ENCODE assay signal across 8 cellular contexts in genomic region chr7:43112941-43113621, GRCh38. TPM values are rescaled to one million over a fixed set of nuclear protein-coding genes. Genes with fewer than 3 reads are reported as not detected.
DNase-seq lines count a peak whose midpoint lies in the region; ATAC-seq, FAIRE-seq and TF ChIP-seq lines count a peak whose summit lies in the region.

No MANE protein-coding gene starts in this region.

- 7% methylated on average over 17 of the region's 64 CpGs for WGBS in mammary epithelial cell (ENCODE audit: low coverage, missing lambda C conversion rate)
- WGBS in HepG2 (ENCODE audit: low lambda C conversion rate) = 0% methylated on average over 2 of the region's 64 CpGs
- 0 to 1% methylated on average over 49 to 64 of the region's 64 CpGs for WGBS in aorta, 2 donors

- no peaks in the 10 kb centered on the region for H3K9me3 Mint-ChIP-seq in activated T-cell treated with anti-CD3 and anti-CD28 coated beads, Interleukin-2, amount 50 U/mL, for 72 hours
- H3K9me3 Mint-ChIP-seq in naive thymus-derived CD4-positive, alpha-beta T cell = no peaks in the 10 kb centered on the region
- no peaks in the 10 kb centered on the region for H3K9me3 Mint-ChIP-seq in activated CD4-positive, alpha-beta memory T cell treated with anti-CD3 and anti-CD28 coated beads for 36 hours

- no peak for TF ChIP-seq POLR2A in HepG2 (IDR thresholded peaks at IDR 0.05; ENCODE audit: insufficient read depth in 1 of 2, low read depth in 2 of 2, low read length in 2 of 2)

- H3K27ac ChIP-seq in mammary epithelial cell (ENCODE audit: insufficient read depth, low read depth, low read length) (no peak overlapping the region), HepG2 (ENCODE audit: extremely low read length, insufficient read depth, low read length) (no peak overlapping the region), aorta (ENCODE audit: low read depth in 1 of 2, low read length in 2 of 2) (no peak overlapping the region)
- no peak overlapping the region for H3K27ac ChIP-seq in naive thymus-derived CD4-positive, alpha-beta T cell (ENCODE audit: low read depth, low read length)

- H3K79me2 ChIP-seq in mammary epithelial cell (ENCODE audit: insufficient read depth, low read length) (no peaks in the 10 kb centered on the region), HepG2 (ENCODE audit: insufficient read depth, low read length) (no peaks in the 10 kb centered on the region)

- in situ Hi-C loops in mammary epithelial cell (cut with MboI; ENCODE audit: low sequenced_read_pairs in 2 of 2) = no loop called here
- in situ Hi-C loops in HepG2 (cut with HindIII; ENCODE audit: extremely low pct_ligation_motif_present, low pct_unique_long_range_greater_than_20kb) = no loop called here

- no peaks in the 10 kb centered on the region for H3K36me3 Mint-ChIP-seq in activated T-cell treated with anti-CD3 and anti-CD28 coated beads, Interleukin-2, amount 50 U/mL, for 72 hours (ENCODE audit: insufficient read depth in 2 of 2)
- peaks cover 0 to 6% (median 0%) of the 10 kb centered on the region in 5 donors for H3K36me3 Mint-ChIP-seq in naive thymus-derived CD4-positive, alpha-beta T cell
- no peaks in the 10 kb centered on the region for H3K36me3 Mint-ChIP-seq in activated CD4-positive, alpha-beta memory T cell treated with anti-CD3 and anti-CD28 coated beads for 36 hours

- TF ChIP-seq CTCF in mammary epithelial cell (conservative IDR thresholded peaks at IDR 0.05 in 1 of 2, IDR thresholded peaks at IDR 0.05 in 1 of 2; ENCODE audit: extremely low read depth in 1 of 2, insufficient read depth in 1 of 2, low read depth in 1 of 2, low read length in 2 of 2) (no peak), HepG2 (CRISPR knock-in tag; IDR thresholded peaks at IDR 0.05) (no peak)

- peak overlapping the region in 1 of 2 donors; percentile 69 for H3K4me3 Mint-ChIP-seq in activated T-cell treated with anti-CD3 and anti-CD28 coated beads, Interleukin-2, amount 50 U/mL, for 72 hours
- peak overlapping the region in 1 of 10 donors; percentile 57 for H3K4me3 Mint-ChIP-seq in naive thymus-derived CD4-positive, alpha-beta T cell
- H3K4me3 Mint-ChIP-seq in activated CD4-positive, alpha-beta memory T cell treated with anti-CD3 and anti-CD28 coated beads for 36 hours = no peak overlapping the region

- no peak overlapping the region for H3K9ac ChIP-seq in mammary epithelial cell (ENCODE audit: insufficient read depth, low read length)
- no peak overlapping the region for H3K9ac ChIP-seq in HepG2 (ENCODE audit: insufficient read depth, low read depth, low read length)

- intact Hi-C loops in mammary epithelial cell (cut with micrococcal nuclease) (loop anchor here (2.0 kb wide), 1 partner anchor 148 kb away; no protein-coding TSS in a partner anchor), HepG2 (cut with micrococcal nuclease; ENCODE audit: unreplicated experiment) (no loop called here), aorta (cut with DNase I) (no loop called here)
- intact Hi-C loops in naive thymus-derived CD4-positive, alpha-beta T cell (cut with micrococcal nuclease) = no loop called here
- intact Hi-C loops in activated CD4-positive, alpha-beta memory T cell treated with anti-CD3 and anti-CD28 coated beads for 36 hours (cut with micrococcal nuclease) = no loop called here

- POLR2A ChIA-PET in HepG2 (lab: Yijun Ruan, JAX) = no interaction called here
- POLR2A ChIA-PET in naive thymus-derived CD4-positive, alpha-beta T cell (lab: Charles Lee) = no interaction called here
- POLR2A ChIA-PET in activated CD4-positive, alpha-beta memory T cell treated with anti-CD3 and anti-CD28 coated beads for 36 hours (lab: Charles Lee) = interaction anchor here (0.6 kb wide), 1 partner anchor 804 kb away, joined by 4 read pairs; no protein-coding TSS in a partner anchor

- H3K4me3 ChIP-seq in mammary epithelial cell (replicated peaks in 1 of 3; ENCODE audit: insufficient read depth in 1 of 3, low read depth in 2 of 3, low read length in 3 of 3) (peak overlapping the region; percentile 5 to 30 (median 17)), HepG2 (replicated peaks in 1 of 3; ENCODE audit: insufficient read depth in 1 of 3, low read depth in 2 of 3, low read length in 3 of 3) (no peak overlapping the region), aorta (ENCODE audit: low read length in 2 of 2) (peak overlapping the region in 1 of 2 donors; percentile 43)
- H3K4me3 ChIP-seq in naive thymus-derived CD4-positive, alpha-beta T cell (ENCODE audit: low read length) = no peak overlapping the region

- no peak for TF ChIP-seq RAD21 in HepG2 (CRISPR knock-in tag; IDR thresholded peaks at IDR 0.05)

- no peak for FAIRE-seq in HepG2 (lab: Jason Lieb, UNC)

- peaks cover 7% of the 10 kb centered on the region for H3K4me1 Mint-ChIP-seq in activated T-cell treated with anti-CD3 and anti-CD28 coated beads, Interleukin-2, amount 50 U/mL, for 72 hours (ENCODE audit: low read depth)
- peaks cover 0 to 21% (median 15%) of the 10 kb centered on the region in 7 donors for H3K4me1 Mint-ChIP-seq in naive thymus-derived CD4-positive, alpha-beta T cell
- H3K4me1 Mint-ChIP-seq in activated CD4-positive, alpha-beta memory T cell treated with anti-CD3 and anti-CD28 coated beads for 36 hours (ENCODE audit: low read depth) = peaks cover 6% of the 10 kb centered on the region

- dilution Hi-C loops in mammary epithelial cell (cut with HindIII; ENCODE audit: low sequenced_read_pairs) = no loop called here

- CTCF ChIA-PET in mammary epithelial cell (lab: Charles Lee; ENCODE audit: low non-redundant PET) (no interaction called here), HepG2 (lab: Yijun Ruan, JAX; ENCODE audit: low intra/inter-chr PET ratio, low total read pairs) (no interaction called here)
- CTCF ChIA-PET in naive thymus-derived CD4-positive, alpha-beta T cell (lab: Charles Lee) = no interaction called here
- CTCF ChIA-PET in activated CD4-positive, alpha-beta memory T cell treated with anti-CD3 and anti-CD28 coated beads for 36 hours (lab: Charles Lee) = no interaction called here

- TF ChIP-seq EP300 in HepG2 (IDR thresholded peaks at IDR 0.05; ENCODE audit: low read depth in 2 of 2, low read length in 2 of 2) (no peak), HepG2 (CRISPR knock-in tag; IDR thresholded peaks at IDR 0.05; ENCODE audit: borderline replicate concordance) (no peak)

- H3K27me3 Mint-ChIP-seq in activated T-cell treated with anti-CD3 and anti-CD28 coated beads, Interleukin-2, amount 50 U/mL, for 72 hours (ENCODE audit: low read depth) = peaks cover 84% of the 10 kb centered on the region
- peaks cover 66 to 81% (median 76%) of the 10 kb centered on the region in 5 donors for H3K27me3 Mint-ChIP-seq in naive thymus-derived CD4-positive, alpha-beta T cell
- H3K27me3 Mint-ChIP-seq in activated CD4-positive, alpha-beta memory T cell treated with anti-CD3 and anti-CD28 coated beads for 36 hours = peaks cover 60% of the 10 kb centered on the region

- peak; percentile 43 to 47 for ATAC-seq in activated T-cell treated with anti-CD3 and anti-CD28 coated beads, Interleukin-2, amount 50 U/mL, for 72 hours (replicated peaks in 1 of 2)
- peak; percentile 69 for ATAC-seq in HepG2
- peak; percentile 62 for ATAC-seq in aorta (ENCODE audit: low FRiP score)
- ATAC-seq in naive thymus-derived CD4-positive, alpha-beta T cell = no peak

- H3K27me3 ChIP-seq in mammary epithelial cell (ENCODE audit: insufficient read depth, low read length) = peaks cover 55% of the 10 kb centered on the region
- peaks cover 1 to 48% of the 10 kb centered on the region in 2 experiments for H3K27me3 ChIP-seq in HepG2 (ENCODE audit: control insufficient read depth in 1 of 2, insufficient read depth in 2 of 2, low read length in 2 of 2)
- no peaks in the 10 kb centered on the region for H3K27me3 ChIP-seq in aorta (ENCODE audit: control insufficient read depth in 1 of 2, insufficient read depth in 2 of 2, low read length in 1 of 2)
- H3K27me3 ChIP-seq in naive thymus-derived CD4-positive, alpha-beta T cell (ENCODE audit: control insufficient read depth in 2 of 2, insufficient read depth in 2 of 2, low read length in 2 of 2) = peaks cover 6 to 9% of the 10 kb centered on the region in 2 donors

- DNase-seq in activated T-cell treated with anti-CD3 and anti-CD28 coated beads, Interleukin-2, amount 50 U/mL, for 72 hours = peak; percentile 3 to 6
- no peak for DNase-seq in activated T-cell treated with anti-CD3 and anti-CD28 coated beads, Interleukin-2, amount 50 U/mL, for 1 hour
- DNase-seq in mammary epithelial cell (peak; percentile 37), HepG2 (ENCODE audit: low spot score) (no peak), aorta (peak in 1 of 2 donors; percentile 75), HCEC 1CT (no peak)
- no peak for DNase-seq in naive thymus-derived CD4-positive, alpha-beta T cell
- no peak for DNase-seq in activated CD4-positive, alpha-beta memory T cell treated with anti-CD3 and anti-CD28 coated beads for 36 hours

- no peaks in the 10 kb centered on the region for H4K20me1 ChIP-seq in mammary epithelial cell (ENCODE audit: insufficient read depth, low read length)
- no peaks in the 10 kb centered on the region for H4K20me1 ChIP-seq in HepG2 (ENCODE audit: insufficient read depth, low read length)

- no peak overlapping the region for H3K27ac Mint-ChIP-seq in activated T-cell treated with anti-CD3 and anti-CD28 coated beads, Interleukin-2, amount 50 U/mL, for 72 hours
- no peak overlapping the region for H3K27ac Mint-ChIP-seq in naive thymus-derived CD4-positive, alpha-beta T cell
- H3K27ac Mint-ChIP-seq in activated CD4-positive, alpha-beta memory T cell treated with anti-CD3 and anti-CD28 coated beads for 36 hours = no peak overlapping the region

- H3K4me1 ChIP-seq in mammary epithelial cell (ENCODE audit: insufficient read depth, low read length) = peaks cover 14% of the 10 kb centered on the region
- H3K4me1 ChIP-seq in HepG2 (ENCODE audit: insufficient read depth, low read length) = no peaks in the 10 kb centered on the region
- H3K4me1 ChIP-seq in aorta (ENCODE audit: control insufficient read depth in 1 of 2, insufficient read depth in 2 of 2, low read length in 2 of 2) = no peaks in the 10 kb centered on the region
- no peaks in the 10 kb centered on the region for H3K4me1 ChIP-seq in naive thymus-derived CD4-positive, alpha-beta T cell (ENCODE audit: control insufficient read depth in 2 of 2, insufficient read depth in 2 of 2, low read length in 2 of 2)

- no peaks in the 10 kb centered on the region for H3K9me3 ChIP-seq in mammary epithelial cell (replicated peaks; ENCODE audit: insufficient read depth, low read length)
- no peaks in the 10 kb centered on the region for H3K9me3 ChIP-seq in HepG2 (ENCODE audit: low read length)
- H3K9me3 ChIP-seq in aorta (ENCODE audit: control insufficient read depth, low read length) = no peaks in the 10 kb centered on the region
- no peaks in the 10 kb centered on the region for H3K9me3 ChIP-seq in naive thymus-derived CD4-positive, alpha-beta T cell (ENCODE audit: control insufficient read depth in 2 of 3, low read length in 3 of 3)

- peak overlapping the region; percentile 22 for H2AFZ ChIP-seq in mammary epithelial cell (ENCODE audit: low read depth, low read length)
- H2AFZ ChIP-seq in HepG2 (ENCODE audit: low read length) = no peak overlapping the region

- H3K4me2 ChIP-seq in mammary epithelial cell (ENCODE audit: insufficient read depth, low read depth, low read length) = peak overlapping the region; percentile 68
- no peak overlapping the region for H3K4me2 ChIP-seq in HepG2 (ENCODE audit: low read depth, low read length)

- BruUV-seq in mammary epithelial cell (replicated peaks; lab: Mats Ljungman, UMichigan) = no TSS peak
- no TSS peak for BruUV-seq in HepG2 (replicated peaks; lab: Mats Ljungman, UMichigan)

- no peaks in the 10 kb centered on the region for H3K36me3 ChIP-seq in mammary epithelial cell (ENCODE audit: insufficient read depth, low read length)
- no peaks in the 10 kb centered on the region for H3K36me3 ChIP-seq in HepG2 (replicated peaks in 1 of 2; ENCODE audit: control insufficient read depth in 1 of 2, insufficient read depth in 2 of 2, low read length in 2 of 2)
- H3K36me3 ChIP-seq in aorta (ENCODE audit: control insufficient read depth in 1 of 2, insufficient read depth in 2 of 2, low read length in 1 of 2) = no peaks in the 10 kb centered on the region
- H3K36me3 ChIP-seq in naive thymus-derived CD4-positive, alpha-beta T cell (ENCODE audit: control insufficient read depth in 2 of 3, insufficient read depth in 3 of 3, low read length in 3 of 3) = no peaks in the 10 kb centered on the region

RNA-seq across cellular contexts. Expression of gene HECW1, which starts 0.6 kb away (rescaled TPM):
- not detected for total RNA-seq in activated T-cell treated with anti-CD3 and anti-CD28 coated beads, Interleukin-2, amount 50 U/mL, for 72 hours
- not detected for total RNA-seq in mammary epithelial cell
- not detected for polyA plus RNA-seq in mammary epithelial cell
- not detected for polyA minus RNA-seq in mammary epithelial cell
- not detected in 2 replicates for total RNA-seq in HepG2 (2016; rRNA removed; fragmentation: Illumina TruSeq; extraction: Trizol)
- under 0.01 TPM in 1 of 2 replicates, not detected in the other for total RNA-seq in HepG2 (2016; cell fraction: cytosol; rRNA removed; fragmentation: Illumina TruSeq; extraction: Trizol; ENCODE audit: low read depth)
- not detected in 2 replicates for total RNA-seq in HepG2 (2016; cell fraction: insoluble cytoplasmic fraction; rRNA removed; fragmentation: Illumina TruSeq; extraction: Trizol)
- not detected in 2 replicates for total RNA-seq in HepG2 (2016; cell fraction: membrane; rRNA removed; fragmentation: Illumina TruSeq; extraction: Trizol)
- total RNA-seq in HepG2 (2016; cell fraction: nucleus; rRNA removed; fragmentation: Illumina TruSeq; extraction: Trizol) = not detected in 2 replicates
- polyA plus RNA-seq in HepG2 (2011; rRNA removed) = not detected in 2 replicates
- polyA plus RNA-seq in HepG2 (2011; cell fraction: cytosol; rRNA removed) = not detected in 2 replicates
- polyA plus RNA-seq in HepG2 (2011; cell fraction: nucleus; rRNA removed) = not detected in 2 replicates
- not detected in 2 replicates for polyA plus RNA-seq in HepG2 (2012)
- not detected in 2 replicates for polyA plus RNA-seq in HepG2 (2016; cell fraction: cytosol; fragmentation: Illumina TruSeq; extraction: Trizol; ENCODE audit: low read depth)
- not detected in 2 replicates for polyA plus RNA-seq in HepG2 (2016; cell fraction: insoluble cytoplasmic fraction; fragmentation: Illumina TruSeq; extraction: Trizol; ENCODE audit: low read depth)
- polyA plus RNA-seq in HepG2 (2016; cell fraction: membrane; fragmentation: Illumina TruSeq; extraction: Trizol; ENCODE audit: low read depth) = not detected in 2 replicates
- polyA plus RNA-seq in HepG2 (2016; cell fraction: nucleus; fragmentation: Illumina TruSeq; extraction: Trizol; ENCODE audit: insufficient read depth, low read depth) = not detected in 2 replicates
- 4.0 TPM in 1 of 2 replicates, not detected in the other for polyA minus RNA-seq in HepG2 (2011; rRNA and poly(A)+ RNA removed; ENCODE audit: low replicate concordance)
- polyA minus RNA-seq in HepG2 (2011; cell fraction: cytosol; rRNA and poly(A)+ RNA removed) = not detected in 2 replicates
- polyA minus RNA-seq in HepG2 (2011; cell fraction: nucleus; rRNA and poly(A)+ RNA removed) = not detected in 2 replicates
- 1 to 10 TPM in 1 of 2 donors, not detected in 1; 1.0 TPM for total RNA-seq in aorta
- polyA plus RNA-seq in aorta = 1 to 10 TPM in 1 of 2 donors, under 1 TPM in 1; 0.77 to 1.9 TPM
- total RNA-seq in naive thymus-derived CD4-positive, alpha-beta T cell = not detected
- polyA plus RNA-seq in naive thymus-derived CD4-positive, alpha-beta T cell = not detected
- total RNA-seq in activated CD4-positive, alpha-beta memory T cell treated with anti-CD3 and anti-CD28 coated beads for 36 hours = not detected

Comparison
In these comparisons a context has a peak if more than half of its experiments do, and no peak if none do; other contexts are left out.
1. DNase-seq: peak in activated T-cell treated with anti-CD3 and anti-CD28 coated beads, Interleukin-2, amount 50 U/mL, for 72 hours (2 of 2) and mammary epithelial cell (single experiment); none in activated T-cell treated with anti-CD3 and anti-CD28 coated beads, Interleukin-2, amount 50 U/mL, for 1 hour (single experiment), HepG2 (single experiment), naive thymus-derived CD4-positive, alpha-beta T cell (0 of 9), HCEC 1CT (single experiment) and activated CD4-positive, alpha-beta memory T cell treated with anti-CD3 and anti-CD28 coated beads for 36 hours (single experiment).
2. H3K4me3 ChIP-seq: peak in mammary epithelial cell (3 of 3); none in HepG2 (0 of 3) and naive thymus-derived CD4-positive, alpha-beta T cell (single experiment).